In genomic region chr7:2687338-2687869, GRCh38 we compare ENCODE assay signal across 11 cellular contexts. TPM values are rescaled to one million over a fixed set of nuclear protein-coding genes. Genes with fewer than 3 reads are reported as not detected.
DNase-seq lines count a peak whose midpoint lies in the region; ATAC-seq and TF ChIP-seq lines count a peak whose summit lies in the region.
"Had no signal": no experiment of that assay in that cellular context is flagged by ENCODE, and none has a peak within 500 bp of the region (broad histone marks: within the 10 kb centered on the region; RNA-seq: fewer than 3 reads in every experiment).

No MANE protein-coding gene starts in this region.

- DNase-seq in heart left ventricle (no peak), right atrium auricular region (ENCODE audit: low spot score) (no peak), SJSA1 (ENCODE audit: low read depth in 1 of 2, low spot score in 2 of 2) (peak; percentile 55 to 74), hepatocyte (ENCODE audit: low spot score) (no peak), upper lobe of right lung (no peak), Karpas-422 (no peak)
- DNase-seq: CD8-positive, alpha-beta memory T cell; retina had no signal

- intact Hi-C loops in heart left ventricle (cut with DNase I) (loop anchor here in 5 of 10 donors (10.0 kb wide), 4 partner anchors 123 to 243 kb away; partner anchors contain the start of gene GRIFIN (in 2 of the 5)), upper lobe of right lung (cut with DNase I) (no loop called here)

- ATAC-seq in heart left ventricle (peak; percentile 13 to 53 (median 38)), upper lobe of right lung (peak; percentile 25), GM19351 (IDR thresholded peaks at IDR 0.05; ENCODE audit: unreplicated experiment) (no peak), GM21825 (IDR thresholded peaks at IDR 0.05; ENCODE audit: unreplicated experiment) (no peak)

- H3K9me3 ChIP-seq in heart left ventricle = no peaks in the 10 kb centered on the region
- no peaks in the 10 kb centered on the region for H3K9me3 ChIP-seq in right atrium auricular region
- no peaks in the 10 kb centered on the region for H3K9me3 ChIP-seq in SJSA1 (replicated peaks)
- no peaks in the 10 kb centered on the region for H3K9me3 ChIP-seq in hepatocyte (ENCODE audit: low read depth)
- no peaks in the 10 kb centered on the region for H3K9me3 ChIP-seq in upper lobe of right lung
- H3K9me3 ChIP-seq in Karpas-422 (ENCODE audit: low read length) = no peaks in the 10 kb centered on the region

- H3K27me3 ChIP-seq in heart left ventricle (peaks cover 12 to 52% (median 26%) of the 10 kb centered on the region in 9 donors), right atrium auricular region (peaks cover 0 to 8% of the 10 kb centered on the region in 2 donors), SJSA1 (replicated peaks) (peaks cover 21% of the 10 kb centered on the region), hepatocyte (peaks cover 43% of the 10 kb centered on the region), upper lobe of right lung (peaks cover 44% of the 10 kb centered on the region), Karpas-422 (ENCODE audit: low read length) (no peaks in the 10 kb centered on the region)

- H3K4me1 ChIP-seq in heart left ventricle = peaks cover 2 to 27% (median 12%) of the 10 kb centered on the region in 12 donors
- peaks cover 0 to 15% of the 10 kb centered on the region in 2 donors for H3K4me1 ChIP-seq in right atrium auricular region
- H3K4me1 ChIP-seq in SJSA1 (replicated peaks) = peaks cover 39% of the 10 kb centered on the region
- H3K4me1 ChIP-seq in hepatocyte (ENCODE audit: insufficient read depth) = peaks cover 5% of the 10 kb centered on the region
- H3K4me1 ChIP-seq in upper lobe of right lung = peaks cover 13% of the 10 kb centered on the region
- no peaks in the 10 kb centered on the region for H3K4me1 ChIP-seq in Karpas-422 (ENCODE audit: low read length)

- TF ChIP-seq CTCF in heart left ventricle (IDR thresholded peaks at IDR 0.05) (no peak), right atrium auricular region (IDR thresholded peaks at IDR 0.05) (no peak), hepatocyte (IDR thresholded peaks at IDR 0.05; ENCODE audit: poor library complexity) (no peak), upper lobe of right lung (IDR thresholded peaks at IDR 0.05) (no peak)

- no peak for TF ChIP-seq POLR2A in heart left ventricle (IDR thresholded peaks at IDR 0.05)

- peak overlapping the region; percentile 86 for H3K4me2 ChIP-seq in hepatocyte
- H3K4me2 ChIP-seq in Karpas-422 (ENCODE audit: low read depth, low read length, poor library complexity, severe bottlenecking) = no peak overlapping the region

- H3K79me2 ChIP-seq in hepatocyte = no peaks in the 10 kb centered on the region
- H3K79me2 ChIP-seq in Karpas-422 (ENCODE audit: low read length) = no peaks in the 10 kb centered on the region

- H3K4me3 ChIP-seq in heart left ventricle (peak overlapping the region in 5 of 12 donors; percentile 8 to 48 (median 41)), right atrium auricular region (no peak overlapping the region), SJSA1 (peak overlapping the region; percentile 34), hepatocyte (no peak overlapping the region), upper lobe of right lung (no peak overlapping the region), Karpas-422 (ENCODE audit: low read length) (no peak overlapping the region)

- H3K9me2 ChIP-seq in hepatocyte (replicated peaks; ENCODE audit: insufficient read depth) (no peaks in the 10 kb centered on the region), Karpas-422 (replicated peaks; ENCODE audit: insufficient read depth, low read length) (no peaks in the 10 kb centered on the region)

- no peak overlapping the region for H2AFZ ChIP-seq in hepatocyte
- no peak overlapping the region for H2AFZ ChIP-seq in Karpas-422 (ENCODE audit: low read length)

- no peaks in the 10 kb centered on the region for H4K20me1 ChIP-seq in hepatocyte (ENCODE audit: insufficient read depth, poor library complexity, severe bottlenecking)
- no peaks in the 10 kb centered on the region for H4K20me1 ChIP-seq in Karpas-422 (ENCODE audit: insufficient read depth, low read depth, low read length)

- H3K27ac ChIP-seq in heart left ventricle (no peak overlapping the region), right atrium auricular region (no peak overlapping the region), SJSA1 (peak overlapping the region; percentile 37; the same call in 1 of the 2 replicates), hepatocyte (no peak overlapping the region), upper lobe of right lung (no peak overlapping the region), Karpas-422 (ENCODE audit: low read length) (no peak overlapping the region)

- H3K9ac ChIP-seq in Karpas-422 (ENCODE audit: low read length) = no peak overlapping the region

- 30 to 48% (median 41%) methylated on average over 15 to 17 of the region's 17 CpGs for WGBS in heart left ventricle, 4 donors
- WGBS in hepatocyte (ENCODE audit: low lambda C conversion rate, missing lambda C conversion rate) = 70% methylated on average over 17 of the region's 17 CpGs

- H3K36me3 ChIP-seq in heart left ventricle = no peaks in the 10 kb centered on the region
- no peaks in the 10 kb centered on the region for H3K36me3 ChIP-seq in right atrium auricular region
- H3K36me3 ChIP-seq in SJSA1 = no peaks in the 10 kb centered on the region
- no peaks in the 10 kb centered on the region for H3K36me3 ChIP-seq in hepatocyte (replicated peaks; ENCODE audit: insufficient read depth, low read depth)
- no peaks in the 10 kb centered on the region for H3K36me3 ChIP-seq in upper lobe of right lung
- no peaks in the 10 kb centered on the region for H3K36me3 ChIP-seq in Karpas-422 (ENCODE audit: insufficient read depth, low read length)

RNA-seq across cellular contexts. Expression of gene AMZ1, which starts 0.6 kb away (rescaled TPM):
- total RNA-seq in heart left ventricle (under 1 TPM in 3 of 9 donors, not detected in 6; 0.05 to 0.48 (median 0.10) TPM), right atrium auricular region (under 1 TPM in 1 of 2 donors, not detected in 1; 0.07 TPM), hepatocyte (not detected in 2 replicates), upper lobe of right lung (0.29 TPM)
- polyA plus RNA-seq in heart left ventricle (under 1 TPM; 0.01 to 0.04 TPM), hepatocyte (1.4 TPM in 1 of 2 replicates, not detected in the other)
- total RNA-seq in SJSA1 (2014; rRNA removed; shearing (Covaris generic)) = 1.3 TPM in 1 of 2 replicates, not detected in the other
- total RNA-seq in Karpas-422 (2014; rRNA removed; shearing (Covaris generic); ENCODE audit: low replicate concordance) = not detected in 2 replicates
- total RNA-seq: NCI-H460 had no signal

RNA-seq across cellular contexts. Expression of gene TTYH3, which starts 55.6 kb away (rescaled TPM):
- total RNA-seq in heart left ventricle = 100 to 1,000 TPM in 1 of 9 donors, 10 to 100 TPM in 7, 1 to 10 TPM in 1; 8.5 to 104 (median 12.8) TPM
- polyA plus RNA-seq in heart left ventricle = 10 to 100 TPM in 1 of 2 donors, 1 to 10 TPM in 1; 5.7 to 14.8 TPM
- 10 to 100 TPM in 1 of 2 donors, 1 to 10 TPM in 1; 7.0 to 11.1 TPM for total RNA-seq in right atrium auricular region
- total RNA-seq in SJSA1 (2014; rRNA removed; shearing (Covaris generic)) = 24.3 and 25.2 TPM in 2 replicates
- total RNA-seq in hepatocyte = 35.8 and 46.3 TPM in 2 replicates
- polyA plus RNA-seq in hepatocyte = 101 and 108 TPM in 2 replicates
- total RNA-seq in upper lobe of right lung = 48.8 TPM
- 0.37 and 0.87 TPM in 2 replicates for total RNA-seq in Karpas-422 (2014; rRNA removed; shearing (Covaris generic); ENCODE audit: low replicate concordance)

Comparison
In these comparisons a context has a peak if more than half of its experiments do, and no peak if none do; other contexts are left out.
1. ATAC-seq: peak in heart left ventricle (4 of 4) and upper lobe of right lung (single experiment); none in GM19351 (single experiment) and GM21825 (single experiment).
2. DNase-seq: peak in SJSA1 (2 of 2); none in heart left ventricle (0 of 5), right atrium auricular region (single experiment), hepatocyte (single experiment), upper lobe of right lung (single experiment) and Karpas-422 (single experiment).